8 cellular contexts compared by ENCODE assay signal in the genomic region with DNA sequence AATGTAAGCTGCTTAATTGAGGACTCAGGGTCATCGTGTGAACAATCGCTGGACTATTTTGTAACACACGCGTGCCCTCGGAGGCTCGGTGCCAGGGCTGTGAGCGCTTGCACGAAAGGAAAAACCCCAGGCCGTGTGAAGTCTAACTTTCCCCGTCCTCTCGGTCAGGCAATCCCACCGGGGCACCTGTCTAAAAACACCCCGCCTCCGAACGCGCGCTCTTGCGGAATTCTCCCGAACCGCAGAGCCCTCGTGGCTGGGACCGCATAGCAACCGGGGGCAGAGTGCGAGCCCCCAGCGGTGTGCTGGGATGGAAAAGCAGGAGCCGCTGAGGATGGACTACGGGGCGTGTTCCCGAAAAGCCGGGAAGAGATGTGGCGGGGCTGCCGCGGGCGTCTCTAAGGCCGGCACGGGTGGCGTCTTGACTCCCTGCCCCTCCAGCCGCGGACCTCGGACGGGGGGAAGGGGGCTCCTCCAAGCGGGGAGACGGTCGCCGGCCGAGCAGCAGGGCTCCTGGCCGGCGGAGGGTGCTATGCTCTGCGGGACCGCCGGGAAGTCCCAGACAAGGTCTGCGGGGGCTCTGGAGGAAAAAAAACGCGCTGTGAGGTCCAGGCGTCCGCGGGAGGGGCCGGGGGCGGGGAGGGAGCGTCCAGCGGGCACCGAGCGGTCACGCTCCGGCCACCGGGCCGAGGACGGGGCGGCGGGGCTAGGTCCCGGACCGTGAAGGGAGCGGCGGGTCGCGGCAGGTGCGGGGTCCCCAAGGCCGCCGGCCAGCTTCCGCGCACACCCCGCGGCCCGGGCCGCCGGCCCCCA. TPM values are rescaled to one million over a fixed set of nuclear protein-coding genes. Genes with fewer than 3 reads are reported as not detected.
DNase-seq lines count a peak whose midpoint lies in the region; ATAC-seq and TF ChIP-seq lines count a peak whose summit lies in the region.

No MANE protein-coding gene starts in this region.

- H3K4me1 Mint-ChIP-seq in stimulated activated naive CD8-positive, alpha-beta T cell treated with anti-CD3 and anti-CD28 coated beads, Interleukin-15, amount 100 ng/mL, for 72 hours = peaks cover 33% of the 10 kb centered on the region

- peak overlapping the region; percentile 86 for H3K4me3 Mint-ChIP-seq in stimulated activated naive CD8-positive, alpha-beta T cell treated with anti-CD3 and anti-CD28 coated beads, Interleukin-15, amount 100 ng/mL, for 72 hours

- H3K27me3 Mint-ChIP-seq in stimulated activated naive CD8-positive, alpha-beta T cell treated with anti-CD3 and anti-CD28 coated beads, Interleukin-15, amount 100 ng/mL, for 72 hours = no peaks in the 10 kb centered on the region

- TF ChIP-seq CTCF in epithelial cell of proximal tubule (conservative IDR thresholded peaks at IDR 0.05; ENCODE audit: low read depth, low read length) = peak; percentile 33

- H3K9me3 Mint-ChIP-seq in stimulated activated naive CD8-positive, alpha-beta T cell treated with anti-CD3 and anti-CD28 coated beads, Interleukin-15, amount 100 ng/mL, for 72 hours = peaks cover 0 to 4% of the 10 kb centered on the region in 2 donors

- DNase-seq in NCI-H446 (lab: John Stamatoyannopoulos, UW) (peak; percentile 13 to 26), NCI-H446 treated with DMSO at 0.1 percent for 48 hours (lab: John Stamatoyannopoulos, UW) (no peak), NCI-H69 (lab: John Stamatoyannopoulos, UW) (peak; percentile 76), activated T-cell treated with anti-CD3 and anti-CD28 coated beads for 1 hour (ENCODE audit: low read depth) (peak; percentile 25), epithelial cell of proximal tubule (ENCODE audit: low read depth) (peak; percentile 19), myocyte (ENCODE audit: low read depth) (peak; percentile 82)
- peak; percentile 58 to 62 for DNase-seq in stimulated activated naive CD8-positive, alpha-beta T cell treated with anti-CD3 and anti-CD28 coated beads, Interleukin-15, amount 100 ng/mL, for 72 hours

- peak; percentile 19 for ATAC-seq in HG02759 (IDR thresholded peaks at IDR 0.05; ENCODE audit: unreplicated experiment)
- peak; percentile 45 for ATAC-seq in stimulated activated naive CD8-positive, alpha-beta T cell treated with anti-CD3 and anti-CD28 coated beads, Interleukin-15, amount 100 ng/mL, for 72 hours

- peak overlapping the region; percentile 64 for H3K4me3 ChIP-seq in epithelial cell of proximal tubule (ENCODE audit: low read depth, low read length)

- peak overlapping the region; percentile 94 to 95 for H3K27ac Mint-ChIP-seq in stimulated activated naive CD8-positive, alpha-beta T cell treated with anti-CD3 and anti-CD28 coated beads, Interleukin-15, amount 100 ng/mL, for 72 hours

RNA-seq across cellular contexts. Expression of gene ZBTB21, which starts 0.9 kb away (rescaled TPM):
- 4.9 and 6.3 TPM in 2 replicates for total RNA-seq in epithelial cell of proximal tubule
- total RNA-seq in myocyte = 7.3 and 8.0 TPM in 2 replicates
- 3.5 TPM for polyA plus RNA-seq in myocyte (2012)

RNA-seq across cellular contexts. Expression of gene C2CD2, which starts 55.4 kb away (rescaled TPM):
- 7.1 and 7.6 TPM in 2 replicates for total RNA-seq in epithelial cell of proximal tubule
- 8.3 and 9.4 TPM in 2 replicates for total RNA-seq in myocyte
- 9.4 TPM for polyA plus RNA-seq in myocyte (2012)
